In the genomic region with DNA sequence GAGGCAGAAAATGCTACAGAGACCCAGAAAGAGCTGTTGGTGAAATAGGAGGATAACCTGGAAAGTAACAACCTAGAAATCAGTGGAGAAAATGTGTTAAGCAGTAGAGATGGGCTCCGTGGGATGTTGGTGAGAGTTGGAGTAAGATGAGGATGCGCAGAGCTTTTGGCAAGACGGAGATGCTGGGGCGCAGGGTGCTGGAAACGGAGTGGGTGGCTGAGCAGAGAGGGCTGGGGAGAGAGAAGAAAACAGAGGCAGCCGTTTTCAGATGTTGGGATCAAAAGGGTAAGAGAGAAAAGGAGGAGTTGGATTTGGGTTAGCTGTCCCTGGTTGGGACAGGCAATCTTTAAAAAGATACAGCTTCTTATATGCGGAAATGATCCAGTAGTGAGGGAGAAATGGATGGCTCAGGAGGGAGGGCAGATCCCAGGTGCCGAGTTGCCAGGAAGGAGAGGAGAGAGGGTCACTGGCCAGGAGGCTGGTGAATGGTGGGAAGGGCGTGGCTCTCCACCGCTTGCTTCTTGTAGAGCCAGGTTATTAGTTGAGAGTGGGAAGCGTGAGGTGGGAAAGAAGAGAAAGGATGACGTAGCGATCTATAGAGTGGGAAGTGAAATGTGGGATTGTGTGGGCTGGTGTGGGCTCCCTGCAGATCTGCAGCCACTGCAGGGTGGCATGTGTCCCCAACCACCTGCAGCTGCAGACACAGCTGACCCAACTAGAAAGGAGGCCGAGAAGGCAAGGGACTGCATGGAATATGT, we compare ENCODE assay signal across 15 cellular contexts.
DNase-seq lines count a peak whose midpoint lies in the region; ATAC-seq, FAIRE-seq and TF ChIP-seq lines count a peak whose summit lies in the region.
"Had no signal": no experiment of that assay in that cellular context is flagged by ENCODE, and none has a peak within 500 bp of the region (broad histone marks: within the 10 kb centered on the region; RNA-seq: fewer than 3 reads in every experiment).

No MANE protein-coding gene starts in this region.

- no TSS peak for BruUV-seq in IMR-90 (replicated peaks; lab: Mats Ljungman, UMichigan)

- no peak overlapping the region for H2BK20ac ChIP-seq in IMR-90 (ENCODE audit: low read depth, low read length)

- H3K27ac Mint-ChIP-seq in nephron progenitor cell, result peak overlapping the region; percentile 9
- H3K27ac Mint-ChIP-seq in naive thymus-derived CD4-positive, alpha-beta T cell, result no peak overlapping the region

- H3K9me3 ChIP-seq in IMR-90 (ENCODE audit: control insufficient read depth, insufficient read depth, low read length) (no peaks in the 10 kb centered on the region), esophagus muscularis mucosa (no peaks in the 10 kb centered on the region)
- H3K9me3 ChIP-seq in naive thymus-derived CD4-positive, alpha-beta T cell (ENCODE audit: control insufficient read depth in 2 of 3, low read length in 3 of 3), result no peaks in the 10 kb centered on the region

- no peak overlapping the region for H2BK120ac ChIP-seq in IMR-90 (ENCODE audit: low read depth, low read length)

- H3K4me1 Mint-ChIP-seq in nephron progenitor cell, result peaks cover 20% of the 10 kb centered on the region
- peaks cover 0 to 6% (median 5%) of the 10 kb centered on the region in 7 donors for H3K4me1 Mint-ChIP-seq in naive thymus-derived CD4-positive, alpha-beta T cell

- ATAC-seq in IMR-90 (ENCODE audit: low read depth) (no peak), GM18907 (IDR thresholded peaks at IDR 0.05; ENCODE audit: unreplicated experiment) (no peak)
- no peak for ATAC-seq in naive thymus-derived CD4-positive, alpha-beta T cell
- ATAC-seq: PC-3 had no signal

- H3K14ac ChIP-seq in IMR-90 (replicated peaks; ENCODE audit: low read depth, low read length), result no peak overlapping the region

- 0 out of 2 replicates have a peak, but pooled peaks cover 2% of the 10 kb centered on the region for H3K27me3 ChIP-seq in IMR-90 (ENCODE audit: control insufficient read depth, insufficient read depth, low read length)
- no peaks in the 10 kb centered on the region for H3K27me3 ChIP-seq in esophagus muscularis mucosa
- no peaks in the 10 kb centered on the region for H3K27me3 ChIP-seq in naive thymus-derived CD4-positive, alpha-beta T cell (ENCODE audit: control insufficient read depth in 2 of 2, insufficient read depth in 2 of 2, low read length in 2 of 2)

- in situ Hi-C loops in IMR-90 (cut with MboI; ENCODE audit: low sequenced_read_pairs), result no loop called here

- H2AK5ac ChIP-seq in IMR-90 (ENCODE audit: low read depth, low read length), result no peak overlapping the region; the same call in 1 of the 2 replicates

- dilution Hi-C loops in IMR-90 (cut with HindIII; ENCODE audit: low sequenced_read_pairs, unreplicated experiment), result no loop called here

- no peaks in the 10 kb centered on the region for H3K9me3 Mint-ChIP-seq in nephron progenitor cell
- no peaks in the 10 kb centered on the region for H3K9me3 Mint-ChIP-seq in naive thymus-derived CD4-positive, alpha-beta T cell

- H3K36me3 Mint-ChIP-seq in nephron progenitor cell (ENCODE audit: low read depth), result no peaks in the 10 kb centered on the region
- no peaks in the 10 kb centered on the region for H3K36me3 Mint-ChIP-seq in naive thymus-derived CD4-positive, alpha-beta T cell

- H3K23ac ChIP-seq in IMR-90 (ENCODE audit: low read depth, low read length), result no peak overlapping the region

- peak; percentile 58 for FAIRE-seq in urothelium cell line (lab: Jason Lieb, UNC)
- FAIRE-seq: D721Med, GM12892, GM18507 had no signal

- peak overlapping the region; percentile 35; the same call in 1 of the 2 replicates for H3K4ac ChIP-seq in IMR-90 (ENCODE audit: low read depth, low read length)

- 91 to 100% methylated on average over 3 to 10 of the region's 14 CpGs for WGBS in IMR-90 (ENCODE audit: extremely low coverage in 2 of 2, insufficient read length in 1 of 2), 2 experiments
- 93% methylated on average over 14 of the region's 14 CpGs for WGBS in esophagus muscularis mucosa

- no peak for DNase-seq in IMR-90
- no peak for DNase-seq in esophagus muscularis mucosa (ENCODE audit: extremely low spot score)
- DNase-seq in nephron progenitor cell, result no peak
- DNase-seq in urothelium cell line (ENCODE audit: low spot score), result no peak
- no peak for DNase-seq in naive thymus-derived CD4-positive, alpha-beta T cell
- no peak for DNase-seq in activated T-cell treated with anti-CD3 and anti-CD28 coated beads for 4 hours
- DNase-seq: NCI-H1930, NCI-H345, NCI-H82, PC-3 had no signal

- no peak overlapping the region for H3K56ac ChIP-seq in IMR-90 (ENCODE audit: extremely low read depth, insufficient read depth, low read length)

- CTCF ChIA-PET in IMR-90 (lab: Yijun Ruan, JAX), result interaction anchor here (0.6 kb wide), 1 partner anchor 78 kb away, joined by 5 read pairs; no protein-coding TSS in a partner anchor
- CTCF ChIA-PET in naive thymus-derived CD4-positive, alpha-beta T cell (lab: Charles Lee), result no interaction called here

- no peak overlapping the region for H2AFZ ChIP-seq in IMR-90 (replicated peaks; ENCODE audit: low read length, poor library complexity)

- no peak for TF ChIP-seq EP300 in esophagus muscularis mucosa (IDR thresholded peaks at IDR 0.05)

- H3K36me3 ChIP-seq in IMR-90 (ENCODE audit: control insufficient read depth, insufficient read depth, low read length), result no peaks in the 10 kb centered on the region
- H3K36me3 ChIP-seq in esophagus muscularis mucosa, result no peaks in the 10 kb centered on the region
- H3K36me3 ChIP-seq in naive thymus-derived CD4-positive, alpha-beta T cell (ENCODE audit: control insufficient read depth in 2 of 3, insufficient read depth in 3 of 3, low read length in 3 of 3), result no peaks in the 10 kb centered on the region

- TF ChIP-seq POLR2A in IMR-90 (IDR thresholded peaks at IDR 0.05; ENCODE audit: low read depth, low read length) (no peak), esophagus muscularis mucosa (IDR thresholded peaks at IDR 0.05; ENCODE audit: low read depth) (no peak)

- intact Hi-C loops in IMR-90 (cut with micrococcal nuclease), result no loop called here
- intact Hi-C loops in esophagus muscularis mucosa (cut with DNase I), result no loop called here
- intact Hi-C loops in naive thymus-derived CD4-positive, alpha-beta T cell (cut with micrococcal nuclease), result no loop called here

- no peak for TF ChIP-seq CTCF in IMR-90 (conservative IDR thresholded peaks at IDR 0.05; ENCODE audit: low read depth, low read length)
- no peak for TF ChIP-seq CTCF in esophagus muscularis mucosa (IDR thresholded peaks at IDR 0.05)
- no peak for TF ChIP-seq CTCF in nephron progenitor cell (IDR thresholded peaks at IDR 0.05)

- no peaks in the 10 kb centered on the region for H3K27me3 Mint-ChIP-seq in nephron progenitor cell (ENCODE audit: low read depth, poor library complexity)
- H3K27me3 Mint-ChIP-seq in naive thymus-derived CD4-positive, alpha-beta T cell, result peaks cover 0 to 19% (median 13%) of the 10 kb centered on the region in 5 donors

- H3K4me1 ChIP-seq in IMR-90 (ENCODE audit: control insufficient read depth, insufficient read depth, low read length), result peaks cover 12% of the 10 kb centered on the region
- H3K4me1 ChIP-seq in esophagus muscularis mucosa, result peaks cover 7 to 73% (median 59%) of the 10 kb centered on the region in 4 donors
- no peaks in the 10 kb centered on the region for H3K4me1 ChIP-seq in naive thymus-derived CD4-positive, alpha-beta T cell (ENCODE audit: control insufficient read depth in 2 of 2, insufficient read depth in 2 of 2, low read length in 2 of 2)

- 0 out of 3 replicates have a peak overlapping the region, but pooled peaks have one; percentile 60 for H2BK15ac ChIP-seq in IMR-90 (ENCODE audit: low read depth, low read length)

- no peak overlapping the region for H4K8ac ChIP-seq in IMR-90 (ENCODE audit: low read depth in 2 of 2, low read length in 2 of 2)

- POLR2A ChIA-PET in IMR-90 (lab: Charles Lee; ENCODE audit: unreplicated experiment), result no interaction called here
- POLR2A ChIA-PET in naive thymus-derived CD4-positive, alpha-beta T cell (lab: Charles Lee), result no interaction called here

- H3K18ac ChIP-seq in IMR-90 (ENCODE audit: low read depth, low read length), result no peak overlapping the region

- no peak overlapping the region for H3K27ac ChIP-seq in IMR-90 (ENCODE audit: insufficient read depth, low read length)
- H3K27ac ChIP-seq in esophagus muscularis mucosa (replicated peaks in 1 of 4), result peak overlapping the region; percentile 88 to 96 (median 92)
- H3K27ac ChIP-seq in naive thymus-derived CD4-positive, alpha-beta T cell (ENCODE audit: low read depth, low read length), result no peak overlapping the region
- H3K27ac ChIP-seq: C4-2B had no signal

- H3K4me3 Mint-ChIP-seq in nephron progenitor cell, result no peak overlapping the region
- H3K4me3 Mint-ChIP-seq in naive thymus-derived CD4-positive, alpha-beta T cell, result no peak overlapping the region

- no peaks in the 10 kb centered on the region for H3K79me1 ChIP-seq in IMR-90 (ENCODE audit: low read depth in 1 of 2, low read length in 2 of 2)

- no peak overlapping the region for H2AK9ac ChIP-seq in IMR-90 (replicated peaks; ENCODE audit: low read depth, low read length, poor library complexity)

- H2BK5ac ChIP-seq in IMR-90 (ENCODE audit: low read depth, low read length, poor library complexity, severe bottlenecking), result no peak overlapping the region

- H3K4me3 ChIP-seq in IMR-90 (ENCODE audit: insufficient read depth, low read depth, low read length) (no peak overlapping the region), esophagus muscularis mucosa (no peak overlapping the region)
- H3K4me3 ChIP-seq in naive thymus-derived CD4-positive, alpha-beta T cell (ENCODE audit: low read length), result no peak overlapping the region

- H4K5ac ChIP-seq in IMR-90 (ENCODE audit: low read depth, low read length), result no peak overlapping the region

- peaks cover 13% of the 10 kb centered on the region for H3K9me1 ChIP-seq in IMR-90 (ENCODE audit: insufficient read depth, low read length)

- no peak overlapping the region for H4K91ac ChIP-seq in IMR-90 (ENCODE audit: insufficient read depth, low read depth, low read length)

- H3K9ac ChIP-seq in IMR-90 (ENCODE audit: low read depth, low read length), result no peak overlapping the region

- no peak overlapping the region for H3K4me2 ChIP-seq in IMR-90 (ENCODE audit: low read depth, low read length)

- no peak for TF ChIP-seq RAD21 in IMR-90 (IDR thresholded peaks at IDR 0.05; ENCODE audit: low read length)

- H4K20me1 ChIP-seq in IMR-90 (ENCODE audit: insufficient read depth, low read length), result no peaks in the 10 kb centered on the region; the same call in 1 of the 2 replicates

TF ChIP-seq in IMR-90, 13 proteins besides CTCF, POLR2A, EP300 and RAD21 (continues in another document):
- TF ChIP-seq, protein P1, sequence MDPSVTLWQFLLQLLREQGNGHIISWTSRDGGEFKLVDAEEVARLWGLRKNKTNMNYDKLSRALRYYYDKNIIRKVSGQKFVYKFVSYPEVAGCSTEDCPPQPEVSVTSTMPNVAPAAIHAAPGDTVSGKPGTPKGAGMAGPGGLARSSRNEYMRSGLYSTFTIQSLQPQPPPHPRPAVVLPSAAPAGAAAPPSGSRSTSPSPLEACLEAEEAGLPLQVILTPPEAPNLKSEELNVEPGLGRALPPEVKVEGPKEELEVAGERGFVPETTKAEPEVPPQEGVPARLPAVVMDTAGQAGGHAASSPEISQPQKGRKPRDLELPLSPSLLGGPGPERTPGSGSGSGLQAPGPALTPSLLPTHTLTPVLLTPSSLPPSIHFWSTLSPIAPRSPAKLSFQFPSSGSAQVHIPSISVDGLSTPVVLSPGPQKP (IDR thresholded peaks at IDR 0.05; ENCODE audit: borderline replicate concordance, low read depth, low read length), result no peak
- no peak for TF ChIP-seq SMC3 (IDR thresholded peaks at IDR 0.05; ENCODE audit: low read depth, low read length)

Comparison
In these comparisons a context has a peak if more than half of its experiments do, and no peak if none do; other contexts are left out.
1. H3K27ac ChIP-seq: peak in esophagus muscularis mucosa (4 of 4); none in IMR-90 (single experiment) and naive thymus-derived CD4-positive, alpha-beta T cell (single experiment).